1 cellular context compared by ENCODE assay signal in the genomic region with DNA sequence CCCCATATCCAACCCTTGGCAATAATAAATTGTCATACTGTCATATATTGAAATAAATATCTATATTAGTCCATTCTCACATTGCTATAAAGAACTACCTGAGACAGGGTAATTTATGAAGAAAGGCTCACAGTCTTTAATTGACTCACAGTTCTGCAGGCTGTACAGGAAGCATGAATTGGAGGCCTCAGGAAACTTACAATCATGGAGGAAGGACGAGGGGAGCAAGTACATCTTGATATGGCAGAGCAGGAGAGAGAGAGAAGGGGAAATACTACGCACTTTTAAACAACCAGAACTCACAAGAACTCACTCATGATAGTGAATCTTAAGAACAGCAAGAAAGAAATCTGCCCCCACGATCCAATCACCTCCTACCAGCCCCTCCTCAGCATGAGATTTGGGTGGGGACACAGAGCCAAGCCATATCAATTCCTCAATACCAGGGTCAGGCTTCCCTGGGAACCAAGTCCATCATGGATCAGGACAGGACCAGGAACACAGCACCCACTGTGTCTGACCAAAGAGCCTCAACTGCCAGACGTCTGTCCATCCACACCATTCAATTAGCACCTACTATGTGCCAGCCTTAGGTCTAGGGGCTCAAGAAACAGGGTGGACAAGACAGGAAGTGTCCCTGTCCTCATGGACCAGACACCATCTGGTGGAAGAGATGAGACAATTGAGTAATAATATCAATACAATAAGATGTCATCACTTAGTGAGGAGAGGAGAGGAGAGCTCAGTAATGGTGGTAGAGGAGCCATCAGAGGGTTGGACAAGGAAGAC.
TF ChIP-seq lines count a peak whose summit lies in the region.

No MANE protein-coding gene starts in this region.

TF ChIP-seq in K562, 482 proteins besides CTCF, POLR2A, EP300 and RAD21:
- TF ChIP-seq MTA1 (IDR thresholded peaks at IDR 0.05; ENCODE audit: borderline replicate concordance) (no peak), SNIP1 (IDR thresholded peaks at IDR 0.05; ENCODE audit: low read depth) (no peak), HMGXB4 (CRISPR knock-in tag; IDR thresholded peaks at IDR 0.05) (peak; percentile 63; the same call in 1 of the 2 replicates), MIER1 (IDR thresholded peaks at IDR 0.05; ENCODE audit: low read depth) (no peak), TAF7 (tag; IDR thresholded peaks at IDR 0.05) (no peak), TAL1 (IDR thresholded peaks at IDR 0.05) (no peak), ZNF586 (CRISPR knock-in tag; conservative IDR thresholded peaks at IDR 0.05) (no peak), RBBP5 (IDR thresholded peaks at IDR 0.05; ENCODE audit: borderline replicate concordance, insufficient read depth, low read length, poor library complexity, severe bottlenecking) (no peak), ZNF263 (CRISPR knock-in tag; IDR thresholded peaks at IDR 0.05; ENCODE audit: borderline replicate concordance) (peak; percentile 33; the same call in 1 of the 2 replicates), ZNF561 (CRISPR knock-in tag; conservative IDR thresholded peaks at IDR 0.05) (no peak; the same call in 1 of the 2 replicates), ZNF347 (CRISPR knock-in tag; IDR thresholded peaks at IDR 0.05; ENCODE audit: low read depth) (no peak), MCM7 (IDR thresholded peaks at IDR 0.05) (no peak), CBX2 (IDR thresholded peaks at IDR 0.05; ENCODE audit: insufficient read depth, low read length, poor library complexity, severe bottlenecking) (no peak), TEAD4 (IDR thresholded peaks at IDR 0.05; ENCODE audit: low read length) (no peak), TEAD4 (CRISPR knock-in tag; IDR thresholded peaks at IDR 0.05; ENCODE audit: borderline replicate concordance) (no peak), CHD2 (IDR thresholded peaks at IDR 0.05; ENCODE audit: low read depth, low read length) (no peak), MTA2 (IDR thresholded peaks at IDR 0.05; ENCODE audit: low read depth) (no peak), NR2F6 (CRISPR knock-in tag; IDR thresholded peaks at IDR 0.05) (peak; percentile 53; the same call in 1 of the 2 replicates), THRB (CRISPR knock-in tag; conservative IDR thresholded peaks at IDR 0.05) (0 out of 2 replicates have a peak, but pooled peaks have one; percentile 54), IRF2 (CRISPR knock-in tag; IDR thresholded peaks at IDR 0.05) (peak; percentile 84; the same call in 1 of the 2 replicates), HDGF (IDR thresholded peaks at IDR 0.05) (no peak), DLX4 (CRISPR knock-in tag; IDR thresholded peaks at IDR 0.05) (no peak), ZNF140 (CRISPR knock-in tag; IDR thresholded peaks at IDR 0.05) (0 out of 2 replicates have a peak, but pooled peaks have one; percentile 44), HCFC1 (IDR thresholded peaks at IDR 0.05; ENCODE audit: low read depth, low read length) (no peak), MLX (CRISPR knock-in tag; conservative IDR thresholded peaks at IDR 0.05) (0 out of 4 replicates have a peak, but pooled peaks of 1 of the 2 experiments have one; percentile 54), SMAD2 (IDR thresholded peaks at IDR 0.05; ENCODE audit: low read depth, low read length) (no peak), XRCC3 (IDR thresholded peaks at IDR 0.05) (no peak), ZNF583 (CRISPR knock-in tag; IDR thresholded peaks at IDR 0.05) (0 out of 2 replicates have a peak, but pooled peaks have one; percentile 14), PKNOX1 (IDR thresholded peaks at IDR 0.05) (no peak), ZNF740 (CRISPR knock-in tag; IDR thresholded peaks at IDR 0.05) (0 out of 2 replicates have a peak, but pooled peaks have one; percentile 28), ZNF740 (tag; IDR thresholded peaks at IDR 0.05) (no peak), HBP1 (CRISPR knock-in tag; IDR thresholded peaks at IDR 0.05) (peak; percentile 9; the same call in 1 of the 2 replicates)
- TF ChIP-seq, protein P1, sequence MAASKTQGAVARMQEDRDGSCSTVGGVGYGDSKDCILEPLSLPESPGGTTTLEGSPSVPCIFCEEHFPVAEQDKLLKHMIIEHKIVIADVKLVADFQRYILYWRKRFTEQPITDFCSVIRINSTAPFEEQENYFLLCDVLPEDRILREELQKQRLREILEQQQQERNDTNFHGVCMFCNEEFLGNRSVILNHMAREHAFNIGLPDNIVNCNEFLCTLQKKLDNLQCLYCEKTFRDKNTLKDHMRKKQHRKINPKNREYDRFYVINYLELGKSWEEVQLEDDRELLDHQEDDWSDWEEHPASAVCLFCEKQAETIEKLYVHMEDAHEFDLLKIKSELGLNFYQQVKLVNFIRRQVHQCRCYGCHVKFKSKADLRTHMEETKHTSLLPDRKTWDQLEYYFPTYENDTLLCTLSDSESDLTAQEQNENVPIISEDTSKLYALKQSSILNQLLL (CRISPR knock-in tag; IDR thresholded peaks at IDR 0.05; ENCODE audit: borderline replicate concordance): 0 out of 2 replicates have a peak, but pooled peaks have one; percentile 13
- TF ChIP-seq, protein P2, sequence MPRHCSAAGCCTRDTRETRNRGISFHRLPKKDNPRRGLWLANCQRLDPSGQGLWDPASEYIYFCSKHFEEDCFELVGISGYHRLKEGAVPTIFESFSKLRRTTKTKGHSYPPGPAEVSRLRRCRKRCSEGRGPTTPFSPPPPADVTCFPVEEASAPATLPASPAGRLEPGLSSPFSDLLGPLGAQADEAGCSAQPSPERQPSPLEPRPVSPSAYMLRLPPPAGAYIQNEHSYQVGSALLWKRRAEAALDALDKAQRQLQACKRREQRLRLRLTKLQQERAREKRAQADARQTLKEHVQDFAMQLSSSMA (CRISPR knock-in tag; IDR thresholded peaks at IDR 0.05): 0 out of 2 replicates have a peak, but pooled peaks have one; percentile 10
- TF ChIP-seq, protein P3, sequence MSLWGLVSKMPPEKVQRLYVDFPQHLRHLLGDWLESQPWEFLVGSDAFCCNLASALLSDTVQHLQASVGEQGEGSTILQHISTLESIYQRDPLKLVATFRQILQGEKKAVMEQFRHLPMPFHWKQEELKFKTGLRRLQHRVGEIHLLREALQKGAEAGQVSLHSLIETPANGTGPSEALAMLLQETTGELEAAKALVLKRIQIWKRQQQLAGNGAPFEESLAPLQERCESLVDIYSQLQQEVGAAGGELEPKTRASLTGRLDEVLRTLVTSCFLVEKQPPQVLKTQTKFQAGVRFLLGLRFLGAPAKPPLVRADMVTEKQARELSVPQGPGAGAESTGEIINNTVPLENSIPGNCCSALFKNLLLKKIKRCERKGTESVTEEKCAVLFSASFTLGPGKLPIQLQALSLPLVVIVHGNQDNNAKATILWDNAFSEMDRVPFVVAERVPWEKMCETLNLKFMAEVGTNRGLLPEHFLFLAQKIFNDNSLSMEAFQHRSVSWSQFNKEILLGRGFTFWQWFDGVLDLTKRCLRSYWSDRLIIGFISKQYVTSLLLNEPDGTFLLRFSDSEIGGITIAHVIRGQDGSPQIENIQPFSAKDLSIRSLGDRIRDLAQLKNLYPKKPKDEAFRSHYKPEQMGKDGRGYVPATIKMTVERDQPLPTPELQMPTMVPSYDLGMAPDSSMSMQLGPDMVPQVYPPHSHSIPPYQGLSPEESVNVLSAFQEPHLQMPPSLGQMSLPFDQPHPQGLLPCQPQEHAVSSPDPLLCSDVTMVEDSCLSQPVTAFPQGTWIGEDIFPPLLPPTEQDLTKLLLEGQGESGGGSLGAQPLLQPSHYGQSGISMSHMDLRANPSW (CRISPR knock-in tag; IDR thresholded peaks at IDR 0.05): peak; percentile 46; the same call in 1 of the 2 replicates
- TF ChIP-seq, protein P4, sequence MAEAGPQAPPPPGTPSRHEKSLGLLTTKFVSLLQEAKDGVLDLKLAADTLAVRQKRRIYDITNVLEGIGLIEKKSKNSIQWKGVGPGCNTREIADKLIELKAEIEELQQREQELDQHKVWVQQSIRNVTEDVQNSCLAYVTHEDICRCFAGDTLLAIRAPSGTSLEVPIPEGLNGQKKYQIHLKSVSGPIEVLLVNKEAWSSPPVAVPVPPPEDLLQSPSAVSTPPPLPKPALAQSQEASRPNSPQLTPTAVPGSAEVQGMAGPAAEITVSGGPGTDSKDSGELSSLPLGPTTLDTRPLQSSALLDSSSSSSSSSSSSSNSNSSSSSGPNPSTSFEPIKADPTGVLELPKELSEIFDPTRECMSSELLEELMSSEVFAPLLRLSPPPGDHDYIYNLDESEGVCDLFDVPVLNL (CRISPR knock-in tag; IDR thresholded peaks at IDR 0.05; ENCODE audit: low read depth): no peak
